Comparison of ENCODE assay signal across 20 cellular contexts in genomic region chr16:58205276-58206036, GRCh38.
"Had no signal": no experiment of that assay in that cellular context is flagged by ENCODE, and none has a peak within 500 bp of the region (broad histone marks: within the 10 kb centered on the region; RNA-seq: fewer than 3 reads in every experiment).

No MANE protein-coding gene starts in this region.

- H3K27ac Mint-ChIP-seq: nephron progenitor cell, type B pancreatic cell had no signal

- H3K9me3 Mint-ChIP-seq: naive thymus-derived CD4-positive, alpha-beta T cell; nephron progenitor cell; type B pancreatic cell had no signal

- H3K4me3 ChIP-seq: esophagus muscularis mucosa, gastrocnemius medialis, heart right ventricle, ovary, smooth muscle cell had no signal

- H3K4me1 Mint-ChIP-seq: naive thymus-derived CD4-positive, alpha-beta T cell; nephron progenitor cell had no signal

- H3K36me3 ChIP-seq: esophagus muscularis mucosa, gastrocnemius medialis, heart right ventricle, ovary had no signal

- ATAC-seq: gastrocnemius medialis; heart right ventricle; left lobe of liver; naive thymus-derived CD4-positive, alpha-beta T cell; right cardiac atrium had no signal

- H3K27me3 ChIP-seq: gastrocnemius medialis, ovary had no signal

- H3K36me3 Mint-ChIP-seq: naive thymus-derived CD4-positive, alpha-beta T cell; type B pancreatic cell had no signal

- H3K9me3 ChIP-seq: esophagus muscularis mucosa, gastrocnemius medialis, heart right ventricle, ovary had no signal

- DNase-seq: cortex of kidney; effector memory CD4-positive, alpha-beta T cell; gastrocnemius medialis; heart right ventricle; hypothalamus; mammary epithelial cell; naive thymus-derived CD4-positive, alpha-beta T cell; nephron progenitor cell; ovary; right cardiac atrium; stimulated activated CD4-positive, alpha-beta T cell treated with anti-CD3 and anti-CD28 coated beads, Interleukin-2, amount 100 ng/mL, for 48 hours; stimulated activated naive CD4-positive, alpha-beta T cell treated with Interleukin-2 at 50 U/mL for 16 hours had no signal

- H3K4me1 ChIP-seq: esophagus muscularis mucosa, gastrocnemius medialis, heart right ventricle had no signal

- H3K4me2 ChIP-seq: smooth muscle cell had no signal

- FAIRE-seq: endometrium, islet of Langerhans, urothelium cell line had no signal

- H3K27ac ChIP-seq: epithelial cell of prostate, esophagus muscularis mucosa, gastrocnemius medialis, heart right ventricle, ovary had no signal

- H3K4me3 Mint-ChIP-seq: naive thymus-derived CD4-positive, alpha-beta T cell; nephron progenitor cell; type B pancreatic cell had no signal
